In the genomic region with DNA sequence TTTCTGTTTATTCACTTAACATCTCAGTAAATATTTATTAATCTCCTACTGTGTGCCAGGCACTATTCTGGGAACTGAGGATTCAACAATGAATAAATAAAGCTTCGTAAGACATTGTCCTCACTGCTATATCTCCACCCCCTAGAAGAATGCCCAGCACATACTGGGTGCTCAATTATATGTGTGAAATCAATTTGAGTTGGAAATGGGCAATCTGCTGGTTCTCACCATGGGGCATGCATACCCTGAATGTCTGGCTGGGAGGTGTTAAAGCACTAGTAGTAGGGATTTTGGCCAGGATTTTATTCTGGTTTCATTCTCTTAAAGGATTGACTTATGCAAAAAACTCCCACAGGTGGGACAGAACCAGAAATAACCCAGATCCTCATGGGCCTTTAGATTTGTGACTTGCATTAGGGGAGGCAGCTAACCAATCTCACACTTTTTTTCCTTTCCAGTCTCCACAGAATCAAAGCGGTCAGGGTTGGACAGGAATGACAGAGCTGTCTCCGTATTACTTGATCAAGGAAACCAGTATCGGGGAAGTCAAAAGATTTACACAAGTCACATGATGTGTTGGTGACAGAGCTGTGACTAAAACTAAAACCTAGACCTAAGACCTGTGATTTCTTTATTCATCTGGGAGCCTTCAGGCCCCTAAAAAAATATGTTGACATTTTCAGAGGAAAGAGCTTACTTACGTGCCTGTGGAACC, we compare ENCODE assay signal across 12 cellular contexts. TPM values are rescaled to one million over a fixed set of nuclear protein-coding genes. Genes with fewer than 3 reads are reported as not detected.
DNase-seq lines count a peak whose midpoint lies in the region; ATAC-seq and TF ChIP-seq lines count a peak whose summit lies in the region.
"Had no signal": no experiment of that assay in that cellular context is flagged by ENCODE, and none has a peak within 500 bp of the region (broad histone marks: within the 10 kb centered on the region; RNA-seq: fewer than 3 reads in every experiment).

No MANE protein-coding gene starts in this region.

- no peak overlapping the region for H3K4me3 ChIP-seq in neutrophil (ENCODE audit: low read depth in 1 of 2, low read length in 1 of 2)
- no peak overlapping the region for H3K4me3 ChIP-seq in esophagus squamous epithelium

- TF ChIP-seq POLR2A in esophagus squamous epithelium (IDR thresholded peaks at IDR 0.05) = no peak

- H3K36me3 ChIP-seq in neutrophil (no peaks in the 10 kb centered on the region), esophagus squamous epithelium (no peaks in the 10 kb centered on the region)

- peak; percentile 80 for DNase-seq in activated CD4-positive, alpha-beta T cell treated with anti-CD3 and anti-CD28 coated beads, Interleukin-2, amount 10 ng/mL, durations not matched to agents 24 days and 14 days
- DNase-seq in activated CD4-positive, alpha-beta T cell treated with anti-CD3 and anti-CD28 coated beads, Interleukin-2, amount 50 U/mL, for 4 hours = no peak
- DNase-seq in left lobe of liver (ENCODE audit: low spot score) (no peak), head of caudate nucleus (no peak), esophagus squamous epithelium (lab: John Stamatoyannopoulos, UW) (no peak)
- DNase-seq: central memory CD4-positive, alpha-beta T cell; naive B cell; NCI-H748 treated with DMSO at 0.1 percent for 48 hours had no signal

- TF ChIP-seq CTCF in neutrophil (IDR thresholded peaks at IDR 0.05) (no peak), esophagus squamous epithelium (IDR thresholded peaks at IDR 0.05) (no peak)

- H3K4me3 Mint-ChIP-seq in activated CD4-positive, alpha-beta T cell treated with anti-CD3 and anti-CD28 coated beads, Interleukin-2, amount 10 ng/mL, durations not matched to agents 24 days and 14 days = peak overlapping the region; percentile 48
- H3K4me3 Mint-ChIP-seq: naive B cell had no signal

- H3K36me3 Mint-ChIP-seq in activated CD4-positive, alpha-beta T cell treated with anti-CD3 and anti-CD28 coated beads, Interleukin-2, amount 10 ng/mL, durations not matched to agents 24 days and 14 days (ENCODE audit: low read depth) = peaks cover 85% of the 10 kb centered on the region
- H3K36me3 Mint-ChIP-seq: naive B cell had no signal

- H3K27me3 ChIP-seq in neutrophil = no peaks in the 10 kb centered on the region
- peaks cover 0 to 50% (median 0%) of the 10 kb centered on the region in 4 donors for H3K27me3 ChIP-seq in esophagus squamous epithelium

- H3K4me1 Mint-ChIP-seq in activated CD4-positive, alpha-beta T cell treated with anti-CD3 and anti-CD28 coated beads, Interleukin-2, amount 10 ng/mL, durations not matched to agents 24 days and 14 days = peaks cover 67% of the 10 kb centered on the region

- peak; percentile 77 for ATAC-seq in GM21529 (IDR thresholded peaks at IDR 0.05; ENCODE audit: unreplicated experiment)
- ATAC-seq in HG03565 (IDR thresholded peaks at IDR 0.05; ENCODE audit: unreplicated experiment) = peak; percentile 81
- no peak for ATAC-seq in left lobe of liver
- ATAC-seq: HepG2 had no signal

- intact Hi-C loops in activated CD4-positive, alpha-beta T cell treated with anti-CD3 and anti-CD28 coated beads, Interleukin-2, amount 10 ng/mL, durations not matched to agents 24 days and 14 days (cut with micrococcal nuclease) = loop anchor here (1.0 to 5.0 kb wide), 7 partner anchors 12 to 672 kb away; a partner anchor contains a TSS
- intact Hi-C loops in head of caudate nucleus (cut with DNase I) (no loop called here), esophagus squamous epithelium (cut with DNase I) (no loop called here)

- no peaks in the 10 kb centered on the region for H3K27me3 Mint-ChIP-seq in activated CD4-positive, alpha-beta T cell treated with anti-CD3 and anti-CD28 coated beads, Interleukin-2, amount 10 ng/mL, durations not matched to agents 24 days and 14 days

- H3K9me3 Mint-ChIP-seq in activated CD4-positive, alpha-beta T cell treated with anti-CD3 and anti-CD28 coated beads, Interleukin-2, amount 10 ng/mL, durations not matched to agents 24 days and 14 days = peaks cover 5% of the 10 kb centered on the region
- H3K9me3 Mint-ChIP-seq: naive B cell had no signal

- peaks cover 24 to 37% of the 10 kb centered on the region in 2 experiments for H3K4me1 ChIP-seq in neutrophil (ENCODE audit: control insufficient read depth in 1 of 2, insufficient read depth in 1 of 2, low read depth in 1 of 2, low read length in 1 of 2)
- no peaks in the 10 kb centered on the region for H3K4me1 ChIP-seq in esophagus squamous epithelium

- peak overlapping the region; percentile 65 for H3K27ac ChIP-seq in neutrophil
- no peak overlapping the region for H3K27ac ChIP-seq in esophagus squamous epithelium

- H3K9me3 ChIP-seq in neutrophil = no peaks in the 10 kb centered on the region
- no peaks in the 10 kb centered on the region for H3K9me3 ChIP-seq in esophagus squamous epithelium

- peak overlapping the region; percentile 89 for H3K27ac Mint-ChIP-seq in activated CD4-positive, alpha-beta T cell treated with anti-CD3 and anti-CD28 coated beads, Interleukin-2, amount 10 ng/mL, durations not matched to agents 24 days and 14 days

- 67 to 72% methylated on average over 5 of the region's 5 CpGs for WGBS in esophagus squamous epithelium, 2 donors

RNA-seq across cellular contexts. Expression of a gene that starts 12.8 kb away (rescaled TPM):
- total RNA-seq in activated CD4-positive, alpha-beta T cell treated with anti-CD3 and anti-CD28 coated beads, Interleukin-2, amount 10 ng/mL, durations not matched to agents 24 days and 14 days = 85.1 and 87.1 TPM in 2 replicates
- total RNA-seq in left lobe of liver (0.38 TPM), esophagus squamous epithelium (1 to 10 TPM in 2 of 4 donors, under 1 TPM in 2; 0.09 to 2.7 (median 0.85) TPM)

Comparison
In these comparisons a context has a peak if more than half of its experiments do, and no peak if none do; other contexts are left out.
1. RNA of a gene that starts 12.8 kb away (total RNA-seq): 85.1 to 87.1 TPM in activated CD4-positive, alpha-beta T cell treated with anti-CD3 and anti-CD28 coated beads, Interleukin-2, amount 10 ng/mL, durations not matched to agents 24 days and 14 days; 0.09 to 2.7 TPM in esophagus squamous epithelium and 0.38 TPM in left lobe of liver (single experiment); every median in the first group is over 10 times any median in the second.